In genomic region chr11:115893701-115894100, GRCh38 we compare ENCODE assay signal across 17 cellular contexts.
"Had no signal": no experiment of that assay in that cellular context is flagged by ENCODE, and none has a peak within 500 bp of the region (broad histone marks: within the 10 kb centered on the region; RNA-seq: fewer than 3 reads in every experiment).

No MANE protein-coding gene starts in this region.

- H3K36me3 ChIP-seq: upper lobe of left lung had no signal

- ATAC-seq: activated CD8-positive, alpha-beta memory T cell treated with anti-CD3 and anti-CD28 coated beads, Interleukin-2, amount 10 ng/mL, durations not matched to agents 7 days and 5 days; activated naive CD4-positive, alpha-beta T cell treated with anti-CD3 and anti-CD28 coated beads, Interleukin-2, amount 50 U/mL, for 72 hours; effector memory CD8-positive, alpha-beta T cell; left colon; natural killer cell treated with Interleukin-12 subunit alpha and Interleukin-12 subunit beta and Interleukin-15 and Interleukin-18, amount 100 ng/mL, for 72 hours; right cardiac atrium had no signal

- DNase-seq: activated CD4-positive, alpha-beta T cell treated with anti-CD3 and anti-CD28 coated beads, Interleukin-2, amount 50 U/mL, for 4 hours; activated CD4-positive, CD25-positive, alpha-beta regulatory T cell treated with anti-CD3 and anti-CD28 coated beads, Interleukin-2, amount 50 U/mL, for 72 hours; activated CD8-positive, alpha-beta memory T cell treated with anti-CD3 and anti-CD28 coated beads, Interleukin-2, amount 10 ng/mL, durations not matched to agents 7 days and 5 days; activated effector memory CD4-positive, alpha-beta T cell treated with Interleukin-2 at 50 U/mL for 16 hours; activated T-cell treated with anti-CD3 and anti-CD28 coated beads, Interleukin-2, amount 50 U/mL, for 24 hours; amygdala; cerebellar nuclear complex; effector memory CD8-positive, alpha-beta T cell; left colon; nucleus accumbens; right cardiac atrium; stimulated activated naive CD4-positive, alpha-beta T cell; substantia nigra; upper lobe of left lung had no signal

- H3K9me3 ChIP-seq: upper lobe of left lung had no signal

- H3K27ac ChIP-seq: epithelial cell of prostate, upper lobe of left lung had no signal

- H3K27me3 ChIP-seq: upper lobe of left lung had no signal

- H3K4me1 ChIP-seq: upper lobe of left lung had no signal

- H3K4me3 ChIP-seq: upper lobe of left lung had no signal
